ENCODE assay signal across 14 cellular contexts in the genomic region with DNA sequence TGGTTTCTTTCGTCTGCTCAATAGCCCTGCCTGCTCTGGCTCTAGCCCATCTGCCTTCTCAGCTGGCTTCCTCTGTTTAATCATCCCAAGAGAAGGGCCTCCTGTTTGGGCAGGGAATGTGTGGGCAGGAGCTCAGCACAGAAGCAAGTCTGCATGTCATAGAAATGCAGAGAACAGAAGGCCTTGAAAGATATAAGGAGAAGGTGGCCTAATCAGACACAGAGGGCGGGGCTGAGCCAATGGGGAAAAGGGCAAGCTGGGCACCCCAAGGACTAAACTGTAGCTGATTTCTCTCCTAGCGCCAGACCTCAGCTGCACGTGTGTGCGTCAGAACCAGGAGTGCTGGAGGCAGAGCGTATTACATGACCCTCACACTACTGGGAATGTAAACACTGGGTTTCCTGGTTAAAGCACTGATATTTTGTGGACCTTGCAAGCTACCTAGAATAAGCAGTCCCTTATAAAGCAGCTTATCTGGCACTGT. TPM values are rescaled to one million over a fixed set of nuclear protein-coding genes. Genes with fewer than 3 reads are reported as not detected.
A peak's percentile ranks its signal among the peaks of the same experiment; 100 is the strongest.
DNase-seq lines count a peak whose midpoint lies in the region; ATAC-seq, FAIRE-seq and TF ChIP-seq lines count a peak whose summit lies in the region.
"Had no signal": no experiment of that assay in that cellular context is flagged by ENCODE, and none has a peak within 500 bp of the region (broad histone marks: within the 10 kb centered on the region; RNA-seq: fewer than 3 reads in every experiment).

No MANE protein-coding gene starts in this region.

- H3K27ac ChIP-seq in astrocyte (ENCODE audit: low read depth, low read length) (no peak overlapping the region), rectal smooth muscle tissue (ENCODE audit: low read depth, low read length) (peak overlapping the region; percentile 70)
- H3K27ac ChIP-seq: thoracic aorta had no signal

- H3K79me2 ChIP-seq in astrocyte (ENCODE audit: insufficient read depth, low read length) = no peaks in the 10 kb centered on the region

- no peak for FAIRE-seq in astrocyte (lab: Jason Lieb, UNC)
- FAIRE-seq: colon had no signal

- H3K4me3 ChIP-seq in LNCaP clone FGC (ENCODE audit: low read depth, low read length) (no peak overlapping the region), astrocyte (ENCODE audit: insufficient read depth, low read depth, low read length) (no peak overlapping the region), rectal smooth muscle tissue (ENCODE audit: low read length) (no peak overlapping the region)
- H3K4me3 ChIP-seq: thoracic aorta had no signal

- H3K9me3 Mint-ChIP-seq in astrocyte (ENCODE audit: unreplicated experiment) = no peaks in the 10 kb centered on the region
- H3K9me3 Mint-ChIP-seq: activated naive CD4-positive, alpha-beta T cell treated with anti-CD3 and anti-CD28 coated beads, Interleukin-2, amount 10 ng/mL, durations not matched to agents 7 days and 5 days; T-helper 1 cell treated with Interleukin-12 subunit alpha and Interleukin-12 subunit beta and Interleukin-4 antibody, amounts not matched to agents 30 μg/mL and 1 μg/mL, for 36 hours had no signal

- no peak for ATAC-seq in GM18511 (IDR thresholded peaks at IDR 0.05; ENCODE audit: unreplicated experiment)

- H3K36me3 Mint-ChIP-seq in astrocyte (ENCODE audit: low read depth, unreplicated experiment) = no peaks in the 10 kb centered on the region
- H3K36me3 Mint-ChIP-seq: activated naive CD4-positive, alpha-beta T cell treated with anti-CD3 and anti-CD28 coated beads, Interleukin-2, amount 10 ng/mL, durations not matched to agents 7 days and 5 days had no signal

- H3K4me1 Mint-ChIP-seq in astrocyte (ENCODE audit: low read depth, unreplicated experiment) = peaks cover 9% of the 10 kb centered on the region
- H3K4me1 Mint-ChIP-seq: activated naive CD4-positive, alpha-beta T cell treated with anti-CD3 and anti-CD28 coated beads, Interleukin-2, amount 10 ng/mL, durations not matched to agents 7 days and 5 days had no signal

- H3K27me3 Mint-ChIP-seq in astrocyte (ENCODE audit: low read depth, unreplicated experiment) = peaks cover 2% of the 10 kb centered on the region

- H3K27ac Mint-ChIP-seq in astrocyte (ENCODE audit: unreplicated experiment) = peak overlapping the region; percentile 30
- H3K27ac Mint-ChIP-seq: activated naive CD4-positive, alpha-beta T cell treated with anti-CD3 and anti-CD28 coated beads, Interleukin-2, amount 10 ng/mL, durations not matched to agents 7 days and 5 days; T-helper 1 cell treated with Interleukin-12 subunit alpha and Interleukin-12 subunit beta and Interleukin-4 antibody, amounts not matched to agents 30 μg/mL and 1 μg/mL, for 36 hours had no signal

- H3K27me3 ChIP-seq in astrocyte (ENCODE audit: insufficient read depth, low read length) (peaks cover 14% of the 10 kb centered on the region), rectal smooth muscle tissue (ENCODE audit: control insufficient read depth, insufficient read depth, low read length) (no peaks in the 10 kb centered on the region)

- H3K4me2 ChIP-seq in astrocyte (ENCODE audit: low read length) = no peak overlapping the region

- no peak overlapping the region for H2AFZ ChIP-seq in astrocyte (ENCODE audit: low read depth, low read length)

- H3K4me3 Mint-ChIP-seq in astrocyte (ENCODE audit: unreplicated experiment) = no peak overlapping the region
- H3K4me3 Mint-ChIP-seq: activated naive CD4-positive, alpha-beta T cell treated with anti-CD3 and anti-CD28 coated beads, Interleukin-2, amount 10 ng/mL, durations not matched to agents 7 days and 5 days; T-helper 1 cell treated with Interleukin-12 subunit alpha and Interleukin-12 subunit beta and Interleukin-4 antibody, amounts not matched to agents 30 μg/mL and 1 μg/mL, for 36 hours had no signal

- H3K9me3 ChIP-seq in astrocyte (ENCODE audit: insufficient read depth, low read depth, low read length) = no peaks in the 10 kb centered on the region
- H3K9me3 ChIP-seq: thoracic aorta had no signal

- CTCF ChIA-PET in HEK293T (lab: Yijun Ruan, JAX) = interaction anchor here (0.8 to 2.3 kb wide), 8 partner anchors 15 to 111 kb away, joined by 3 to 22 read pairs (median 4); partner anchors contain the start of gene FHIP1B

- TF ChIP-seq CTCF in LNCaP clone FGC (IDR thresholded peaks at IDR 0.05; ENCODE audit: control insufficient read depth, extremely low read depth, insufficient read depth) (no peak), astrocyte (IDR thresholded peaks at IDR 0.05; ENCODE audit: insufficient read depth, low read depth, low read length) (no peak)

- H3K4me1 ChIP-seq in astrocyte (ENCODE audit: insufficient read depth, low read length) = no peaks in the 10 kb centered on the region
- peaks cover 4% of the 10 kb centered on the region for H3K4me1 ChIP-seq in rectal smooth muscle tissue (ENCODE audit: control insufficient read depth, insufficient read depth, low read length)

- H3K36me3 ChIP-seq in astrocyte (ENCODE audit: insufficient read depth, low read length) (no peaks in the 10 kb centered on the region), rectal smooth muscle tissue (ENCODE audit: control insufficient read depth, insufficient read depth, low read length) (no peaks in the 10 kb centered on the region)
- H3K36me3 ChIP-seq: thoracic aorta had no signal

- H3K9ac ChIP-seq in astrocyte (ENCODE audit: low read length) (no peak overlapping the region), rectal smooth muscle tissue (ENCODE audit: low read length) (no peak overlapping the region)

- no peaks in the 10 kb centered on the region for H4K20me1 ChIP-seq in astrocyte (ENCODE audit: insufficient read depth, low read length)

- POLR2A ChIA-PET in HEK293T (lab: Yijun Ruan, JAX) = interaction anchor here (0.8 kb wide), 1 partner anchor 17 kb away, joined by 3 read pairs; the partner anchor contains the start of gene FHIP1B

- peak; percentile 10 for DNase-seq in LNCaP clone FGC (ENCODE audit: low read depth)
- peak; percentile 19 for DNase-seq in astrocyte (ENCODE audit: low read depth)
- DNase-seq in iris pigment epithelial cell (ENCODE audit: low read depth) = peak; percentile 61
- DNase-seq in HEK293T (ENCODE audit: extremely low spot score) = no peak
- DNase-seq in DMS79 treated with DMSO at 0.1 percent for 48 hours (lab: John Stamatoyannopoulos, UW) = no peak
- DNase-seq: activated naive CD4-positive, alpha-beta T cell treated with anti-CD3 and anti-CD28 coated beads, Interleukin-2, amount 10 ng/mL, durations not matched to agents 7 days and 5 days; KG1 had no signal

TF ChIP-seq in HEK293T, 16 proteins besides CTCF, POLR2A, EP300 and RAD21:
- TF ChIP-seq L3MBTL2 (conservative IDR thresholded peaks at IDR 0.05) (no peak), HDGF (IDR thresholded peaks at IDR 0.05; ENCODE audit: borderline replicate concordance) (no peak), ZNF384 (IDR thresholded peaks at IDR 0.05) (no peak), LEF1 (IDR thresholded peaks at IDR 0.05; ENCODE audit: borderline replicate concordance) (no peak), ELF4 (IDR thresholded peaks at IDR 0.05) (no peak), SP1 (IDR thresholded peaks at IDR 0.05) (no peak), PKNOX1 (IDR thresholded peaks at IDR 0.05) (no peak), FOXK2 (IDR thresholded peaks at IDR 0.05) (no peak), FOXM1 (IDR thresholded peaks at IDR 0.05; ENCODE audit: borderline replicate concordance) (no peak), FOXA1 (IDR thresholded peaks at IDR 0.05) (no peak), CTBP1 (IDR thresholded peaks at IDR 0.05; ENCODE audit: borderline replicate concordance) (no peak), BHLHE40 (IDR thresholded peaks at IDR 0.05; ENCODE audit: borderline replicate concordance) (no peak)
TF ChIP-seq in HEK293T: peak in this region for 0.

RNA-seq across cellular contexts. Expression of gene CCKBR, which starts 7.6 kb away (rescaled TPM):
- 1.8 and 7.6 TPM in 2 replicates for total RNA-seq in astrocyte
- total RNA-seq: activated CD8-positive, alpha-beta memory T cell treated with anti-CD3 and anti-CD28 coated beads for 36 hours; glomerular endothelial cell; thoracic aorta had no signal

RNA-seq across cellular contexts. Expression of gene CNGA4, which starts 13.1 kb away (rescaled TPM):
- 0.16 and 0.31 TPM in 2 replicates for total RNA-seq in astrocyte
- total RNA-seq: activated CD8-positive, alpha-beta memory T cell treated with anti-CD3 and anti-CD28 coated beads for 36 hours; thoracic aorta had no signal

RNA-seq across cellular contexts. Expression of gene FHIP1B, which starts 17.6 kb away (rescaled TPM):
- total RNA-seq in astrocyte = 18.2 and 19.6 TPM in 2 replicates

RNA-seq across cellular contexts. Expression of gene C11orf42, which starts 46.7 kb away (rescaled TPM):
- total RNA-seq in astrocyte = not detected in 2 replicates
- total RNA-seq: activated CD8-positive, alpha-beta memory T cell treated with anti-CD3 and anti-CD28 coated beads for 36 hours; glomerular endothelial cell; thoracic aorta had no signal

RNA-seq across cellular contexts. Expression of gene OR52W1, which starts 53.0 kb away (rescaled TPM):
- not detected in 2 replicates for total RNA-seq in astrocyte
- total RNA-seq: activated CD8-positive, alpha-beta memory T cell treated with anti-CD3 and anti-CD28 coated beads for 36 hours; glomerular endothelial cell; thoracic aorta had no signal

Comparison
In these comparisons a context has a peak if more than half of its experiments do, and no peak if none do; other contexts are left out.
1. DNase-seq: peak in LNCaP clone FGC (single experiment), astrocyte (single experiment) and iris pigment epithelial cell (single experiment); none in HEK293T (single experiment) and DMS79 treated with DMSO at 0.1 percent for 48 hours (single experiment).